Comparison of ENCODE assay signal across 7 cellular contexts in genomic region chr13:99355267-99356215, GRCh38. TPM values are rescaled to one million over a fixed set of nuclear protein-coding genes. Genes with fewer than 3 reads are reported as not detected.
DNase-seq lines count a peak whose midpoint lies in the region; ATAC-seq and TF ChIP-seq lines count a peak whose summit lies in the region.

No MANE protein-coding gene starts in this region.

- peaks cover 0 to 28% (median 12%) of the 10 kb centered on the region in 3 donors for H3K4me1 ChIP-seq in gastroesophageal sphincter

- H3K9me3 ChIP-seq in gastroesophageal sphincter (no peaks in the 10 kb centered on the region), MG63 (no peaks in the 10 kb centered on the region)

- peak; percentile 3 for ATAC-seq in GM21825 (IDR thresholded peaks at IDR 0.05; ENCODE audit: unreplicated experiment)
- ATAC-seq in gastroesophageal sphincter: no peak
- ATAC-seq in stimulated activated memory B cell treated with anti-CD40 and anti-IgM and Interleukin-4, amounts not matched to agents 10 μg/mL and 1 μg/mL and 100 μg/mL, for 72 hours: no peak
- no peak for ATAC-seq in omental fat pad (ENCODE audit: low FRiP score)

- TF ChIP-seq POLR2A in gastroesophageal sphincter (IDR thresholded peaks at IDR 0.05): no peak

- TF ChIP-seq CTCF in VCaP (conservative IDR thresholded peaks at IDR 0.05) (no peak), gastroesophageal sphincter (IDR thresholded peaks at IDR 0.05) (no peak), omental fat pad (IDR thresholded peaks at IDR 0.05) (no peak)

- H3K4me1 Mint-ChIP-seq in stimulated activated memory B cell treated with anti-CD40 and anti-IgM and Interleukin-4, amounts not matched to agents 10 μg/mL and 1 μg/mL and 100 μg/mL, for 72 hours: peaks cover 98% of the 10 kb centered on the region

- H3K27ac Mint-ChIP-seq in stimulated activated memory B cell treated with anti-CD40 and anti-IgM and Interleukin-4, amounts not matched to agents 10 μg/mL and 1 μg/mL and 100 μg/mL, for 72 hours: peak overlapping the region; percentile 97

- no peaks in the 10 kb centered on the region for H3K9me3 Mint-ChIP-seq in stimulated activated memory B cell treated with anti-CD40 and anti-IgM and Interleukin-4, amounts not matched to agents 10 μg/mL and 1 μg/mL and 100 μg/mL, for 72 hours

- 71 to 94% methylated on average over 11 of the region's 19 CpGs for WGBS in gastroesophageal sphincter (ENCODE audit: low coverage in 1 of 2), 2 donors

- H3K4me3 Mint-ChIP-seq in stimulated activated memory B cell treated with anti-CD40 and anti-IgM and Interleukin-4, amounts not matched to agents 10 μg/mL and 1 μg/mL and 100 μg/mL, for 72 hours: peak overlapping the region; percentile 65

- H3K36me3 ChIP-seq in gastroesophageal sphincter: peaks cover 0 to 60% of the 10 kb centered on the region in 2 donors
- peaks cover 2% of the 10 kb centered on the region for H3K36me3 ChIP-seq in MG63

- peaks cover 33% of the 10 kb centered on the region for H3K36me3 Mint-ChIP-seq in stimulated activated memory B cell treated with anti-CD40 and anti-IgM and Interleukin-4, amounts not matched to agents 10 μg/mL and 1 μg/mL and 100 μg/mL, for 72 hours

- no peaks in the 10 kb centered on the region for H3K27me3 Mint-ChIP-seq in stimulated activated memory B cell treated with anti-CD40 and anti-IgM and Interleukin-4, amounts not matched to agents 10 μg/mL and 1 μg/mL and 100 μg/mL, for 72 hours

- H3K27ac ChIP-seq in VCaP (peak overlapping the region; percentile 48), gastroesophageal sphincter (peak overlapping the region; percentile 40 to 71 (median 62))

- no peaks in the 10 kb centered on the region for H3K27me3 ChIP-seq in gastroesophageal sphincter
- H3K27me3 ChIP-seq in MG63: no peaks in the 10 kb centered on the region

- no peak for TF ChIP-seq EP300 in gastroesophageal sphincter (IDR thresholded peaks at IDR 0.05)

- H3K4me3 ChIP-seq in gastroesophageal sphincter (peak overlapping the region in 1 of 2 donors; percentile 2), MG63 (no peak overlapping the region; the same call in 1 of the 2 replicates)

- no peak for DNase-seq in MG63
- no peak for DNase-seq in omental fat pad (ENCODE audit: low spot score)
- DNase-seq in NCI-H2081 (lab: John Stamatoyannopoulos, UW): no peak

RNA-seq across cellular contexts. Expression of gene GPR183, which starts 48.3 kb away (rescaled TPM):
- total RNA-seq in gastroesophageal sphincter (10 to 100 TPM; 11.5 to 23.8 (median 18.1) TPM), omental fat pad (10 to 100 TPM; 17.2 to 73.5 (median 42.7) TPM)
- not detected in 2 replicates for total RNA-seq in MG63 (2014; rRNA removed; shearing (Covaris generic); ENCODE audit: low replicate concordance)

Comparison
In these comparisons a context has a peak if more than half of its experiments do, and no peak if none do; other contexts are left out.
1. RNA of gene GPR183, which starts 48.3 kb away (total RNA-seq): 17.2 to 73.5 TPM in omental fat pad and 11.5 to 23.8 TPM in gastroesophageal sphincter; not detected in MG63; every median in the first group is over 10 times any median in the second.